ENCODE assay signal across 16 cellular contexts in the genomic region with DNA sequence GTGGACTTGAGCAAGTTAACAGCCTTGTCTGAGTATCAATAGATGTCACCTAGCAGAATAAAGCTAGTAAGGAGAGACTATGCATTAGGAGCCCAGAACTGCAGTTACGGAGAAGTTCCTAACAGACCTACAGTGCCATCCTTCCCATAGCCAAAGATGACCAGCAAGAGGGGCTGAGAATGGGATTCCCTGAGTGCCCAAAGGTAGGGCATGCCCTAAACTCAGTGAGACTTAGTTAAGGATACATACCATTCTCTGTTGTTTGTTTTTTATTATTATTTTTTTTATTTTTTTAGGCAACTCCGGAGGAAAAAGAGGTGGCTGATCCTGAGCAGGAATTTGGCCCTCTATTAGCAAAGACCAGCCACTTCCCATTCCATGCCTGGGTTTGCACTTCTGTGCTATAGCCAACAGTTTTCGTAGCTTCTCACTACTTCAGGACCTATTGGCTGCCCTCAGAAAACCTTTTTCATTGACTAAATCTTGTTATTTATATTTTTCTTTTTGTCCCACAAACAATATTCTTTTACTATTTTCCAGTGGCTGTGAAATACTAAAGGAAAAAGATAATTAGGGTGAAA. TPM values are rescaled to one million over a fixed set of nuclear protein-coding genes. Genes with fewer than 3 reads are reported as not detected.
DNase-seq lines count a peak whose midpoint lies in the region; ATAC-seq, FAIRE-seq and TF ChIP-seq lines count a peak whose summit lies in the region.
"Had no signal": no experiment of that assay in that cellular context is flagged by ENCODE, and none has a peak within 500 bp of the region (broad histone marks: within the 10 kb centered on the region; RNA-seq: fewer than 3 reads in every experiment).

No MANE protein-coding gene starts in this region.

- POLR2A ChIA-PET in naive thymus-derived CD8-positive, alpha-beta T cell (lab: Charles Lee): no interaction called here

- H3K27ac ChIP-seq in Peyer's patch: peak overlapping the region in 3 of 4 donors; percentile 7 to 66 (median 64)
- peak overlapping the region; percentile 60 to 88 for H3K27ac ChIP-seq in kidney (ENCODE audit: low read depth in 2 of 2, low read length in 2 of 2)
- peak overlapping the region; percentile 66 to 71 for H3K27ac ChIP-seq in prostate gland

- TF ChIP-seq CTCF in Peyer's patch (IDR thresholded peaks at IDR 0.05) (no peak), kidney (IDR thresholded peaks at IDR 0.05; ENCODE audit: borderline replicate concordance, extremely low read depth, insufficient read depth) (no peak), prostate gland (IDR thresholded peaks at IDR 0.05) (no peak), natural killer cell (IDR thresholded peaks at IDR 0.05) (no peak)

- H3K9me3 ChIP-seq in Peyer's patch: no peaks in the 10 kb centered on the region
- H3K9me3 ChIP-seq in kidney (ENCODE audit: control insufficient read depth in 1 of 2, low read length in 2 of 2): no peaks in the 10 kb centered on the region
- no peaks in the 10 kb centered on the region for H3K9me3 ChIP-seq in prostate gland

- intact Hi-C loops in kidney (cut with DNase I) (no loop called here), prostate gland (cut with DNase I) (no loop called here), natural killer cell (cut with micrococcal nuclease) (no loop called here)

- H3K36me3 Mint-ChIP-seq in natural killer cell: no peaks in the 10 kb centered on the region
- no peaks in the 10 kb centered on the region for H3K36me3 Mint-ChIP-seq in naive thymus-derived CD8-positive, alpha-beta T cell

- no peak for ATAC-seq in natural killer cell
- no peak for ATAC-seq in naive thymus-derived CD8-positive, alpha-beta T cell
- ATAC-seq: activated CD4-positive, CD25-positive, alpha-beta regulatory T cell treated with anti-CD3 and anti-CD28 coated beads, Interleukin-2, amount 50 U/mL, for 24 hours; activated naive CD8-positive, alpha-beta T cell treated with anti-CD3 and anti-CD28 coated beads, Interleukin-2, amount 50 U/mL, for 24 hours had no signal

- H3K27me3 Mint-ChIP-seq in natural killer cell (ENCODE audit: low read depth in 2 of 2): peaks cover 5 to 20% of the 10 kb centered on the region in 2 donors
- H3K27me3 Mint-ChIP-seq in naive thymus-derived CD8-positive, alpha-beta T cell: peaks cover 0 to 11% (median 5%) of the 10 kb centered on the region in 5 donors
- H3K27me3 Mint-ChIP-seq: activated naive CD8-positive, alpha-beta T cell treated with anti-CD3 and anti-CD28 coated beads, Interleukin-2, amount 50 U/mL, for 24 hours had no signal

- DNase-seq in DMS53 treated with DMSO at 0.1 percent for 48 hours (lab: John Stamatoyannopoulos, UW; ENCODE audit: unreplicated experiment) (peak; percentile 47), Peyer's patch (no peak), kidney (no peak), prostate gland (ENCODE audit: low spot score) (no peak), SIG-M5 (lab: John Stamatoyannopoulos, UW) (no peak), natural killer cell (no peak)
- DNase-seq in stimulated activated CD4-positive, alpha-beta T cell treated with anti-CD3 and anti-CD28 coated beads, Interleukin-4, amount 100 ng/mL, for 4 hours: no peak
- DNase-seq in naive thymus-derived CD8-positive, alpha-beta T cell: no peak
- DNase-seq: activated naive CD8-positive, alpha-beta T cell treated with anti-CD3 and anti-CD28 coated beads, Interleukin-2, amount 50 U/mL, for 24 hours; central memory CD4-positive, alpha-beta T cell; left cardiac atrium; MV-4-11; NCI-H510A had no signal

- H3K36me3 ChIP-seq in Peyer's patch (no peaks in the 10 kb centered on the region), kidney (ENCODE audit: control insufficient read depth in 1 of 2, insufficient read depth in 2 of 2, low read length in 2 of 2) (no peaks in the 10 kb centered on the region), prostate gland (no peaks in the 10 kb centered on the region)

- H3K27ac Mint-ChIP-seq in natural killer cell: no peak overlapping the region
- H3K27ac Mint-ChIP-seq in naive thymus-derived CD8-positive, alpha-beta T cell: peak overlapping the region in 1 of 10 donors; percentile 63
- H3K27ac Mint-ChIP-seq: activated naive CD8-positive, alpha-beta T cell treated with anti-CD3 and anti-CD28 coated beads, Interleukin-2, amount 50 U/mL, for 24 hours; activated T-helper 2 cell treated with anti-CD3 and anti-CD28 coated beads, Interferon-gamma antibody, Interleukin-2, Interleukin-4, amounts not matched to agents 10 μg/mL and 5 μg/mL and 100 μg/mL, durations not matched to agents 14 hours and 24 hours and 36 hours; T-helper 2 cell treated with Interferon-gamma antibody and Interleukin-4, amounts not matched to agents 5 μg/mL and 100 μg/mL, for 36 hours had no signal

- H3K9ac ChIP-seq in kidney (ENCODE audit: low read length in 2 of 2): peak overlapping the region in 1 of 2 donors; percentile 20

- H3K4me1 ChIP-seq in Peyer's patch: peaks cover 0 to 78% (median 0%) of the 10 kb centered on the region in 4 donors
- peaks cover 24 to 46% of the 10 kb centered on the region in 2 donors for H3K4me1 ChIP-seq in kidney (ENCODE audit: control insufficient read depth in 1 of 2, insufficient read depth in 1 of 2, low read depth in 1 of 2, low read length in 2 of 2)
- peaks cover 4% of the 10 kb centered on the region for H3K4me1 ChIP-seq in prostate gland (replicated peaks)

- TF ChIP-seq POLR2A in Peyer's patch (IDR thresholded peaks at IDR 0.05): no peak
- no peak for TF ChIP-seq POLR2A in prostate gland (IDR thresholded peaks at IDR 0.05)

- no peak overlapping the region for H3K4me3 Mint-ChIP-seq in natural killer cell
- H3K4me3 Mint-ChIP-seq in naive thymus-derived CD8-positive, alpha-beta T cell: no peak overlapping the region
- H3K4me3 Mint-ChIP-seq: activated naive CD8-positive, alpha-beta T cell treated with anti-CD3 and anti-CD28 coated beads, Interleukin-2, amount 50 U/mL, for 24 hours; T-helper 2 cell treated with Interferon-gamma antibody and Interleukin-4, amounts not matched to agents 5 μg/mL and 100 μg/mL, for 36 hours had no signal

- no peak for FAIRE-seq in kidney (lab: Jason Lieb, UNC)

- H3K27me3 ChIP-seq in Peyer's patch (no peaks in the 10 kb centered on the region), prostate gland (replicated peaks; ENCODE audit: insufficient read depth) (no peaks in the 10 kb centered on the region)

- no peaks in the 10 kb centered on the region for H3K4me1 Mint-ChIP-seq in natural killer cell
- no peaks in the 10 kb centered on the region for H3K4me1 Mint-ChIP-seq in naive thymus-derived CD8-positive, alpha-beta T cell
- H3K4me1 Mint-ChIP-seq: activated naive CD8-positive, alpha-beta T cell treated with anti-CD3 and anti-CD28 coated beads, Interleukin-2, amount 50 U/mL, for 24 hours had no signal

- WGBS in prostate gland: 65% methylated on average over 3 of the region's 3 CpGs

- H3K4me3 ChIP-seq in Peyer's patch (peak overlapping the region in 1 of 4 donors; percentile 14), kidney (ENCODE audit: low read length in 2 of 2) (peak overlapping the region; percentile 9 to 15), prostate gland (no peak overlapping the region)

- no peaks in the 10 kb centered on the region for H3K9me3 Mint-ChIP-seq in natural killer cell
- no peaks in the 10 kb centered on the region for H3K9me3 Mint-ChIP-seq in naive thymus-derived CD8-positive, alpha-beta T cell
- H3K9me3 Mint-ChIP-seq: activated naive CD8-positive, alpha-beta T cell treated with anti-CD3 and anti-CD28 coated beads, Interleukin-2, amount 50 U/mL, for 24 hours; activated T-helper 2 cell treated with anti-CD3 and anti-CD28 coated beads, Interferon-gamma antibody, Interleukin-2, Interleukin-4, amounts not matched to agents 10 μg/mL and 5 μg/mL and 100 μg/mL, durations not matched to agents 14 hours and 24 hours and 36 hours; T-helper 2 cell treated with Interferon-gamma antibody and Interleukin-4, amounts not matched to agents 5 μg/mL and 100 μg/mL, for 36 hours had no signal

RNA-seq across cellular contexts. Expression of gene CCDC34, which starts 33.3 kb away (rescaled TPM):
- total RNA-seq in Peyer's patch (1 to 10 TPM in 3 of 4 donors, not detected in 1; 2.6 to 4.8 (median 3.9) TPM), kidney (5.4 TPM), prostate gland (1 to 10 TPM; 5.7 to 6.7 TPM), natural killer cell (1 to 10 TPM in 2 of 3 donors, under 1 TPM in 1; 0.99 to 3.0 (median 1.2) TPM)
- 6.0 TPM for polyA plus RNA-seq in kidney (ENCODE audit: insufficient read depth, low read depth, low replicate concordance)
- total RNA-seq in naive thymus-derived CD8-positive, alpha-beta T cell: 1 to 10 TPM; 4.2 to 4.7 TPM
- polyA plus RNA-seq in naive thymus-derived CD8-positive, alpha-beta T cell: 1 to 10 TPM; 1.8 to 2.4 (median 2.3) TPM

Comparison
In these comparisons a context has a peak if more than half of its experiments do, and no peak if none do; other contexts are left out.
1. H3K4me3 ChIP-seq: peak in kidney (2 of 2); none in prostate gland (0 of 2).
2. Peak in every context shown above with its lines, with median percentiles within 50 percentile points of each other: H3K27ac ChIP-seq.